8 cellular contexts compared by ENCODE assay signal in the genomic region with DNA sequence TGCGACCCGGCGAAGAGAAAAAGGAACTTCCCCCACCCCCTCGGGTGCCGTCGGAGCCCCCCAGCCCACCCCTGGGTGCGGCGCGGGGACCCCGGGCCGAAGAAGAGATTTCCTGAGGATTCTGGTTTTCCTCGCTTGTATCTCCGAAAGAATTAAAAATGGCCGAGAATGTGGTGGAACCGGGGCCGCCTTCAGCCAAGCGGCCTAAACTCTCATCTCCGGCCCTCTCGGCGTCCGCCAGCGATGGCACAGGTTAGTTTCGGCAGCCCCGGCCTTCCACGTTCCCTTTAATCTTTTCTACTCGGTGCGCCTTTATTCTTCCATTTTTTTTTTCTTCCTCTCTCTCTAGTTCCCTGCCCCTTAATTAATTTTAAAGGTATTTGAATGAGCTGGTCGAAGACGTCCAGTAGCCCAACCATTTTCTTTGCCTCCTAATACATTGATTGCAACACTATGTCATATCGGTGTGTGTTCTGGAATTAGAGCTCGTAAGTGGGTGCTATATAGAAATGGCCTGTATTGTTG. TPM values are rescaled to one million over a fixed set of nuclear protein-coding genes. Genes with fewer than 3 reads are reported as not detected.
DNase-seq lines count a peak whose midpoint lies in the region; ATAC-seq and TF ChIP-seq lines count a peak whose summit lies in the region.

No MANE protein-coding gene starts in this region.

- H3K27ac ChIP-seq in CD4-positive, alpha-beta T cell (ENCODE audit: low read depth, low read length): peak overlapping the region; percentile 100
- H3K27ac ChIP-seq in OCI-LY1 (ENCODE audit: low read depth, low read length, poor library complexity, severe bottlenecking) (peak overlapping the region; percentile 78), body of pancreas (peak overlapping the region; percentile 98 to 100 (median 100)), iPS-20b (ENCODE audit: low read length) (peak overlapping the region; percentile 82), skeletal muscle tissue (ENCODE audit: low read depth, low read length) (peak overlapping the region; percentile 100)

- intact Hi-C loops in CD4-positive, alpha-beta T cell (cut with DNase I, micrococcal nuclease): loop anchor here (2.0 to 5.0 kb wide), 5 partner anchors 34 to 236 kb away; a partner anchor contains a TSS
- intact Hi-C loops in body of pancreas (cut with DNase I): loop anchor here (5.0 kb wide), 1 partner anchor 141 kb away; a partner anchor contains a TSS

- no peak for TF ChIP-seq POLR2A in body of pancreas (IDR thresholded peaks at IDR 0.05)

- H3K36me3 Mint-ChIP-seq in CD4-positive, alpha-beta T cell (ENCODE audit: low read depth): peaks cover 33% of the 10 kb centered on the region

- peaks cover 14% of the 10 kb centered on the region for H3K36me3 ChIP-seq in OCI-LY1 (ENCODE audit: insufficient read depth, low read length)
- H3K36me3 ChIP-seq in body of pancreas (replicated peaks in 1 of 2; ENCODE audit: insufficient read depth in 1 of 2, low read depth in 2 of 2): no peaks in the 10 kb centered on the region
- H3K36me3 ChIP-seq in iPS-20b (ENCODE audit: insufficient read depth, low read depth, low read length): peaks cover 7% of the 10 kb centered on the region; the same call in 1 of the 2 replicates
- H3K36me3 ChIP-seq in skeletal muscle tissue (ENCODE audit: control insufficient read depth in 3 of 3, insufficient read depth in 3 of 3, low read length in 3 of 3): no peaks in the 10 kb centered on the region

- H3K27me3 ChIP-seq in CD4-positive, alpha-beta T cell (ENCODE audit: control insufficient read depth, insufficient read depth, low read length): no peaks in the 10 kb centered on the region
- H3K27me3 ChIP-seq in OCI-LY1 (ENCODE audit: insufficient read depth, low read length) (no peaks in the 10 kb centered on the region), body of pancreas (no peaks in the 10 kb centered on the region), iPS-20b (ENCODE audit: insufficient read depth, low read length) (no peaks in the 10 kb centered on the region), skeletal muscle tissue (ENCODE audit: control insufficient read depth in 3 of 3, insufficient read depth in 3 of 3, low read length in 3 of 3) (no peaks in the 10 kb centered on the region)

- H3K4me3 Mint-ChIP-seq in CD4-positive, alpha-beta T cell: peak overlapping the region; percentile 100

- ATAC-seq in CD4-positive, alpha-beta T cell (ENCODE audit: poor library complexity): no peak
- ATAC-seq in GM21737 (IDR thresholded peaks at IDR 0.05; ENCODE audit: unreplicated experiment) (peak; percentile 6), body of pancreas (no peak), HG03025 (IDR thresholded peaks at IDR 0.05; ENCODE audit: low FRiP score, unreplicated experiment) (no peak)

- 0 to 1% methylated on average over 20 to 31 of the region's 31 CpGs for WGBS in body of pancreas, 2 donors

- peak overlapping the region; percentile 97 for H3K27ac Mint-ChIP-seq in CD4-positive, alpha-beta T cell

- H3K9ac ChIP-seq in OCI-LY1 (ENCODE audit: low read length) (peak overlapping the region; percentile 86), iPS-20b (ENCODE audit: low read depth, low read length) (peak overlapping the region; percentile 93), skeletal muscle tissue (ENCODE audit: low read depth in 1 of 3, low read length in 3 of 3) (peak overlapping the region; percentile 91 to 97 (median 96))

- H3K9me3 ChIP-seq in CD4-positive, alpha-beta T cell (ENCODE audit: control insufficient read depth, low read length): no peaks in the 10 kb centered on the region
- no peaks in the 10 kb centered on the region for H3K9me3 ChIP-seq in OCI-LY1 (ENCODE audit: low read length)
- no peaks in the 10 kb centered on the region for H3K9me3 ChIP-seq in body of pancreas
- H3K9me3 ChIP-seq in iPS-20b (ENCODE audit: insufficient read depth, low read depth, low read length): no peaks in the 10 kb centered on the region
- H3K9me3 ChIP-seq in skeletal muscle tissue (ENCODE audit: control insufficient read depth in 3 of 3, low read length in 3 of 3): no peaks in the 10 kb centered on the region

- H3K4me1 ChIP-seq in OCI-LY1 (ENCODE audit: insufficient read depth, low read length, severe bottlenecking) (peaks cover 40% of the 10 kb centered on the region), body of pancreas (peaks cover 45% of the 10 kb centered on the region), iPS-20b (ENCODE audit: insufficient read depth, low read length) (peaks cover 8% of the 10 kb centered on the region; the same call in 1 of the 2 replicates), skeletal muscle tissue (ENCODE audit: control insufficient read depth in 3 of 3, insufficient read depth in 3 of 3, low read length in 3 of 3) (peaks cover 19 to 34% (median 24%) of the 10 kb centered on the region in 3 donors)

- no peaks in the 10 kb centered on the region for H4K20me1 ChIP-seq in OCI-LY1 (ENCODE audit: insufficient read depth, low read length)

- DNase-seq in CD4-positive, alpha-beta T cell: peak in 3 of 10 experiments; percentile 17 to 21 (median 17)
- DNase-seq in body of pancreas (peak; percentile 42 to 54 (median 44)), 8988T (no peak)

- peaks cover 46% of the 10 kb centered on the region for H3K4me1 Mint-ChIP-seq in CD4-positive, alpha-beta T cell (ENCODE audit: low read depth)

- H3K79me2 ChIP-seq in OCI-LY1 (ENCODE audit: insufficient read depth, low read length): peaks cover 54% of the 10 kb centered on the region

- CTCF ChIA-PET in CD4-positive, alpha-beta T cell (lab: Charles Lee): interaction anchor here (0.6 to 2.1 kb wide), 5 partner anchors 70 to 209 kb away, joined by 3 to 6 read pairs (median 3); a partner anchor contains a TSS

- H2AFZ ChIP-seq in OCI-LY1 (ENCODE audit: low read length): no peak overlapping the region

- POLR2A ChIA-PET in CD4-positive, alpha-beta T cell (lab: Charles Lee): interaction anchor here (0.5 to 8.5 kb wide), 34 partner anchors 10 to 1444 kb away, joined by 3 to 187 read pairs (median 4); a partner anchor contains a TSS

- peak overlapping the region; percentile 75 for H3K4me2 ChIP-seq in OCI-LY1 (ENCODE audit: low read length)

- H3K4me3 ChIP-seq in OCI-LY1 (ENCODE audit: low read depth, low read length, poor library complexity, severe bottlenecking) (peak overlapping the region; percentile 82), body of pancreas (peak overlapping the region; percentile 66 to 73), iPS-20b (ENCODE audit: low read length) (peak overlapping the region; percentile 96), skeletal muscle tissue (ENCODE audit: low read length in 3 of 3) (peak overlapping the region; percentile 88 to 92 (median 89))

- H3K27me3 Mint-ChIP-seq in CD4-positive, alpha-beta T cell: no peaks in the 10 kb centered on the region

- H3K9me2 ChIP-seq in OCI-LY1 (ENCODE audit: low read depth, low read length): no peaks in the 10 kb centered on the region

- TF ChIP-seq CTCF in CD4-positive, alpha-beta T cell (IDR thresholded peaks at IDR 0.05): peak; percentile 6
- TF ChIP-seq CTCF in OCI-LY1 (IDR thresholded peaks at IDR 0.05; ENCODE audit: low read length): no peak
- TF ChIP-seq CTCF in body of pancreas (IDR thresholded peaks at IDR 0.05): no peak

- H3F3A ChIP-seq in OCI-LY1 (ENCODE audit: insufficient read depth, low read length): no peaks in the 10 kb centered on the region

- no peaks in the 10 kb centered on the region for H3K9me3 Mint-ChIP-seq in CD4-positive, alpha-beta T cell

RNA-seq across cellular contexts. Expression of a gene that starts 0.5 kb away (rescaled TPM):
- 100 to 1,000 TPM; 126 to 134 TPM for total RNA-seq in CD4-positive, alpha-beta T cell
- total RNA-seq in body of pancreas: 10 to 100 TPM; 35.0 to 68.2 TPM
- 57.9 TPM for total RNA-seq in skeletal muscle tissue
